29 cellular contexts compared by ENCODE assay signal in the genomic region with DNA sequence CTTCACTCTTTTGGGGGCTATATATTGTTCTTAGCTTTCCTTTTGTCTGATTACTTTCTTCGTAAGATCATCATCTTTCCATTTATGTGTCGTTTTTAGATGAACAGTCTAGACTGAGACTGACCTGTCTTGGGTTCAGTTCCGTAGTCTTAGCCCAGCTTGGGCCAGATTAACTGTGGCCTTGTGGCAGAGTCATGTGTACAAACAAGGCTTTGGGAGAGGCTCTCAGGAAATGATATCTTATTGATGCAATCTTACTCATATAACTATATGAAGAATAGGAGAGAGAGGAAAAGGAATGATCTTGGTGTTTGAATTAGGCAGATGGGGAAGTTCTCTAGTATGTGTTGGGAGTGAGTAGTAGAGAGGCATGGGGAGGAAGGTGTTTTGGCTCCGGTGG.
"Had no signal": no experiment of that assay in that cellular context is flagged by ENCODE, and none has a peak within 500 bp of the region (broad histone marks: within the 10 kb centered on the region; RNA-seq: fewer than 3 reads in every experiment).

No MANE protein-coding gene starts in this region.

- H3K4me1 ChIP-seq: esophagus squamous epithelium, gastrocnemius medialis, pancreas, prostate gland, sigmoid colon, upper lobe of left lung, vagina had no signal

- H3K36me3 ChIP-seq: neutrophil, prostate gland had no signal

- H3K27me3 ChIP-seq: esophagus squamous epithelium, gastrocnemius medialis, neutrophil, pancreas, sigmoid colon, upper lobe of left lung, vagina had no signal

- H3K27ac Mint-ChIP-seq: activated CD4-positive, alpha-beta memory T cell treated with anti-CD3 and anti-CD28 coated beads, Interleukin-2, amount 10 ng/mL, durations not matched to agents 7 days and 5 days; activated CD4-positive, alpha-beta T cell treated with anti-CD3 and anti-CD28 coated beads, Interleukin-2, amount 10 ng/mL, durations not matched to agents 7 days and 5 days; activated naive CD4-positive, alpha-beta T cell treated with anti-CD3 and anti-CD28 coated beads, Interleukin-2, amount 50 U/mL, for 24 hours; activated T-helper 2 cell treated with anti-CD3 and anti-CD28 coated beads, Interferon-gamma antibody, Interleukin-2, Interleukin-4, amounts not matched to agents 10 μg/mL and 5 μg/mL and 100 μg/mL, durations not matched to agents 14 hours and 24 hours and 36 hours; naive B cell; nephron progenitor cell; stimulated activated effector memory CD8-positive, alpha-beta T cell treated with anti-CD3 and anti-CD28 coated beads, Interleukin-12 subunit alpha, Interleukin-12 subunit beta, amount 100 ng/mL, for 72 hours; stimulated activated naive CD8-positive, alpha-beta T cell treated with anti-CD3 and anti-CD28 coated beads, Interleukin-15, amount 100 ng/mL, for 72 hours; WTC11 had no signal

- H3K9me3 ChIP-seq: esophagus squamous epithelium, gastrocnemius medialis, neutrophil, pancreas, prostate gland, sigmoid colon, upper lobe of left lung, vagina had no signal

- DNase-seq: activated CD4-positive, alpha-beta memory T cell treated with anti-CD3 and anti-CD28 coated beads, Interleukin-2, amount 10 ng/mL, durations not matched to agents 7 days and 5 days; activated CD4-positive, alpha-beta T cell treated with anti-CD3 and anti-CD28 coated beads for 1 hour; activated CD4-positive, alpha-beta T cell treated with anti-CD3 and anti-CD28 coated beads, Interleukin-2, amount 10 ng/mL, durations not matched to agents 7 days and 5 days; activated T-cell treated with anti-CD3 and anti-CD28 coated beads, Interleukin-2, amount 50 U/mL, for 48 hours; anterior cingulate cortex; dermis blood vessel endothelial cell; effector CD4-positive, alpha-beta T cell; esophagus squamous epithelium; gastrocnemius medialis; glutamatergic neuron; islet precursor cell; left ventricle myocardium superior; naive B cell; nephron progenitor cell; pancreas; retina; sigmoid colon; small intestine; stimulated activated CD4-positive, alpha-beta T cell treated with anti-CD3 and anti-CD28 coated beads, Interleukin-4, amount 100 ng/mL, for 24 hours; stimulated activated naive CD8-positive, alpha-beta T cell treated with anti-CD3 and anti-CD28 coated beads, Interleukin-15, amount 100 ng/mL, for 72 hours; substantia nigra; upper lobe of left lung had no signal

- ATAC-seq: gastrocnemius medialis; left ventricle myocardium superior; stimulated activated effector memory CD8-positive, alpha-beta T cell treated with anti-CD3 and anti-CD28 coated beads, Interleukin-12 subunit alpha, Interleukin-12 subunit beta, amount 100 ng/mL, for 72 hours; stimulated activated naive CD8-positive, alpha-beta T cell treated with anti-CD3 and anti-CD28 coated beads, Interleukin-15, amount 100 ng/mL, for 72 hours; WTC11 had no signal

- H3K9me3 Mint-ChIP-seq: activated CD4-positive, alpha-beta memory T cell treated with anti-CD3 and anti-CD28 coated beads, Interleukin-2, amount 10 ng/mL, durations not matched to agents 7 days and 5 days; activated CD4-positive, alpha-beta T cell treated with anti-CD3 and anti-CD28 coated beads, Interleukin-2, amount 10 ng/mL, durations not matched to agents 7 days and 5 days; activated naive CD4-positive, alpha-beta T cell treated with anti-CD3 and anti-CD28 coated beads, Interleukin-2, amount 50 U/mL, for 24 hours; activated T-helper 2 cell treated with anti-CD3 and anti-CD28 coated beads, Interferon-gamma antibody, Interleukin-2, Interleukin-4, amounts not matched to agents 10 μg/mL and 5 μg/mL and 100 μg/mL, durations not matched to agents 14 hours and 24 hours and 36 hours; naive B cell; nephron progenitor cell; stimulated activated effector memory CD8-positive, alpha-beta T cell treated with anti-CD3 and anti-CD28 coated beads, Interleukin-12 subunit alpha, Interleukin-12 subunit beta, amount 100 ng/mL, for 72 hours; stimulated activated naive CD8-positive, alpha-beta T cell treated with anti-CD3 and anti-CD28 coated beads, Interleukin-15, amount 100 ng/mL, for 72 hours; WTC11 had no signal

- H3K4me3 ChIP-seq: esophagus squamous epithelium, gastrocnemius medialis, pancreas, prostate gland, sigmoid colon, upper lobe of left lung, vagina had no signal

- H3K36me3 Mint-ChIP-seq: naive B cell, WTC11 had no signal

- H3K27ac ChIP-seq: esophagus squamous epithelium, gastrocnemius medialis, neutrophil, pancreas, prostate gland, sigmoid colon, upper lobe of left lung, vagina had no signal
